Comparison of ENCODE assay signal across 22 cellular contexts in genomic region chr18:59114160-59114559, GRCh38. TPM values are rescaled to one million over a fixed set of nuclear protein-coding genes. Genes with fewer than 3 reads are reported as not detected.
DNase-seq lines count a peak whose midpoint lies in the region; ATAC-seq and TF ChIP-seq lines count a peak whose summit lies in the region.
"Had no signal": no experiment of that assay in that cellular context is flagged by ENCODE, and none has a peak within 500 bp of the region (broad histone marks: within the 10 kb centered on the region; RNA-seq: fewer than 3 reads in every experiment).

No MANE protein-coding gene starts in this region.

- H3K27me3 ChIP-seq in SK-N-SH (ENCODE audit: insufficient read depth) (no peaks in the 10 kb centered on the region), IMR-90 (ENCODE audit: control insufficient read depth, insufficient read depth, low read length) (peaks cover 28% of the 10 kb centered on the region), gastrocnemius medialis (peaks cover 0 to 17% (median 14%) of the 10 kb centered on the region in 3 donors), Karpas-422 (ENCODE audit: low read length) (no peaks in the 10 kb centered on the region)

- H3F3A ChIP-seq in SK-N-SH (replicated peaks; ENCODE audit: insufficient read depth) = peaks cover under 1% of the 10 kb centered on the region

- CTCF ChIA-PET in SK-N-SH (lab: Yijun Ruan, JAX) (interaction anchor here (3.0 kb wide), 1 partner anchor 30 kb away, joined by 11 read pairs; no protein-coding TSS in a partner anchor), IMR-90 (lab: Yijun Ruan, JAX) (no interaction called here)

- no TSS peak for BruUV-seq in IMR-90 (replicated peaks; lab: Mats Ljungman, UMichigan)

- H3K4ac ChIP-seq in IMR-90 (ENCODE audit: low read depth, low read length) = no peak overlapping the region

- ATAC-seq in SK-N-SH treated with all-trans-retinoic acid at 6 μM for 48 hours (peak; percentile 80), IMR-90 (ENCODE audit: low read depth) (no peak), GM18519 (IDR thresholded peaks at IDR 0.05; ENCODE audit: low FRiP score, unreplicated experiment) (no peak), gastrocnemius medialis (no peak)
- ATAC-seq: GM12878, Right ventricle myocardium inferior, T-helper 17 cell had no signal

- POLR2A ChIA-PET in SK-N-SH (lab: Yijun Ruan, JAX) = no interaction called here
- POLR2A ChIA-PET in IMR-90 (lab: Charles Lee; ENCODE audit: unreplicated experiment) = no interaction called here

- no peak overlapping the region for H2BK20ac ChIP-seq in IMR-90 (ENCODE audit: low read depth, low read length)

- H3K18ac ChIP-seq in IMR-90 (ENCODE audit: low read depth, low read length) = no peak overlapping the region

- H3K4me2 ChIP-seq in SK-N-SH (no peak overlapping the region), IMR-90 (ENCODE audit: low read depth, low read length) (no peak overlapping the region), Karpas-422 (ENCODE audit: low read depth, low read length, poor library complexity, severe bottlenecking) (no peak overlapping the region)

- H3K27ac ChIP-seq in SK-N-SH (ENCODE audit: low read depth in 2 of 2, low read length in 1 of 2) = no peak overlapping the region; a peak in 1 of 4 replicates
- no peak overlapping the region for H3K27ac ChIP-seq in IMR-90 (ENCODE audit: insufficient read depth, low read length)
- no peak overlapping the region for H3K27ac ChIP-seq in gastrocnemius medialis
- H3K27ac ChIP-seq in Karpas-422 (ENCODE audit: low read length) = no peak overlapping the region
- H3K27ac ChIP-seq: 22Rv1, C4-2B, SJSA1 had no signal

- no peak overlapping the region for H3K9ac ChIP-seq in SK-N-SH
- no peak overlapping the region for H3K9ac ChIP-seq in IMR-90 (ENCODE audit: low read depth, low read length)
- no peak overlapping the region for H3K9ac ChIP-seq in Karpas-422 (ENCODE audit: low read length)

- no peak overlapping the region for H4K91ac ChIP-seq in IMR-90 (ENCODE audit: insufficient read depth, low read depth, low read length)

- H4K20me1 ChIP-seq in SK-N-SH (ENCODE audit: insufficient read depth) (no peaks in the 10 kb centered on the region), IMR-90 (ENCODE audit: insufficient read depth, low read length) (no peaks in the 10 kb centered on the region), Karpas-422 (ENCODE audit: insufficient read depth, low read depth, low read length) (no peaks in the 10 kb centered on the region)

- dilution Hi-C loops in IMR-90 (cut with HindIII; ENCODE audit: low sequenced_read_pairs, unreplicated experiment) = no loop called here

- H3K79me2 ChIP-seq in SK-N-SH (ENCODE audit: insufficient read depth) (no peaks in the 10 kb centered on the region), Karpas-422 (ENCODE audit: low read length) (no peaks in the 10 kb centered on the region)

- TF ChIP-seq POLR2A in IMR-90 (IDR thresholded peaks at IDR 0.05; ENCODE audit: low read depth, low read length) = no peak
- no peak for TF ChIP-seq POLR2A in gastrocnemius medialis (IDR thresholded peaks at IDR 0.05)

- H3K56ac ChIP-seq in IMR-90 (ENCODE audit: extremely low read depth, insufficient read depth, low read length) = no peak overlapping the region

- no peak overlapping the region; the same call in 1 of the 2 replicates for H3K23ac ChIP-seq in IMR-90 (ENCODE audit: low read depth, low read length)

- in situ Hi-C loops in IMR-90 (cut with MboI; ENCODE audit: low sequenced_read_pairs) (no loop called here), gastrocnemius medialis (cut with MboI; ENCODE audit: low sequenced_read_pairs in 4 of 4) (no loop called here)

- DNase-seq in SK-N-SH (no peak), IMR-90 (peak; percentile 14), choroid plexus epithelial cell (ENCODE audit: low read depth) (peak; percentile 9), gastrocnemius medialis (no peak), Karpas-422 (no peak)
- no peak for DNase-seq in activated CD4-positive, alpha-beta T cell treated with anti-CD3 and anti-CD28 coated beads for 48 hours
- DNase-seq: Calu3; CD8-positive, alpha-beta memory T cell; MV-4-11; NCI-H1694; NCI-H2081; NCI-H2171; NCI-H524 treated with DMSO at 0.1 percent for 48 hours; OCI-M1; T-helper 17 cell had no signal

- H3K14ac ChIP-seq in IMR-90 (replicated peaks; ENCODE audit: low read depth, low read length) = no peak overlapping the region

- H2AFZ ChIP-seq in SK-N-SH (ENCODE audit: low read depth) (no peak overlapping the region), IMR-90 (replicated peaks; ENCODE audit: low read length, poor library complexity) (no peak overlapping the region), Karpas-422 (ENCODE audit: low read length) (no peak overlapping the region)

- no peak overlapping the region for H2BK15ac ChIP-seq in IMR-90 (ENCODE audit: low read depth, low read length)

- peaks cover 6 to 13% of the 10 kb centered on the region in 2 experiments; a peak in 3 of 4 replicates for H3K4me1 ChIP-seq in SK-N-SH (ENCODE audit: control insufficient read depth in 1 of 2, insufficient read depth in 2 of 2, low read depth in 1 of 2, low read length in 1 of 2)
- H3K4me1 ChIP-seq in IMR-90 (ENCODE audit: control insufficient read depth, insufficient read depth, low read length) = no peaks in the 10 kb centered on the region
- no peaks in the 10 kb centered on the region for H3K4me1 ChIP-seq in gastrocnemius medialis
- H3K4me1 ChIP-seq in Karpas-422 (ENCODE audit: low read length) = no peaks in the 10 kb centered on the region
- H3K4me1 ChIP-seq: SJSA1 had no signal

- H4K8ac ChIP-seq in IMR-90 (ENCODE audit: low read depth in 2 of 2, low read length in 2 of 2) = no peak overlapping the region

- no peaks in the 10 kb centered on the region for H3K9me3 ChIP-seq in SK-N-SH
- H3K9me3 ChIP-seq in IMR-90 (ENCODE audit: control insufficient read depth, insufficient read depth, low read length) = no peaks in the 10 kb centered on the region
- H3K9me3 ChIP-seq in gastrocnemius medialis = no peaks in the 10 kb centered on the region
- no peaks in the 10 kb centered on the region for H3K9me3 ChIP-seq in Karpas-422 (ENCODE audit: low read length)

- H3K9me1 ChIP-seq in IMR-90 (ENCODE audit: insufficient read depth, low read length) = no peaks in the 10 kb centered on the region

- H3K4me3 ChIP-seq in SK-N-SH (ENCODE audit: low read depth in 2 of 2, low read length in 1 of 2) = no peak overlapping the region
- no peak overlapping the region for H3K4me3 ChIP-seq in IMR-90 (ENCODE audit: insufficient read depth, low read depth, low read length)
- no peak overlapping the region for H3K4me3 ChIP-seq in choroid plexus epithelial cell (ENCODE audit: low read depth, low read length)
- H3K4me3 ChIP-seq in gastrocnemius medialis = no peak overlapping the region
- no peak overlapping the region for H3K4me3 ChIP-seq in Karpas-422 (ENCODE audit: low read length)
- H3K4me3 ChIP-seq: GM12878, SJSA1 had no signal

- H3K9me2 ChIP-seq in SK-N-SH (no peaks in the 10 kb centered on the region), Karpas-422 (replicated peaks; ENCODE audit: insufficient read depth, low read length) (no peaks in the 10 kb centered on the region)

- no peak overlapping the region for H2BK5ac ChIP-seq in IMR-90 (ENCODE audit: low read depth, low read length, poor library complexity, severe bottlenecking)

- no peak overlapping the region for H4K5ac ChIP-seq in IMR-90 (ENCODE audit: low read depth, low read length)

- H2AK9ac ChIP-seq in IMR-90 (replicated peaks; ENCODE audit: low read depth, low read length, poor library complexity) = no peak overlapping the region

- TF ChIP-seq EP300 in SK-N-SH (IDR thresholded peaks at IDR 0.05; ENCODE audit: borderline replicate concordance in 1 of 2, low read depth in 1 of 2, low read length in 1 of 2) = no peak

- intact Hi-C loops in IMR-90 (cut with micrococcal nuclease) = no loop called here
- intact Hi-C loops in gastrocnemius medialis (cut with DNase I; ENCODE audit: low total_unique reads) = no loop called here

- no peaks in the 10 kb centered on the region for H3K79me1 ChIP-seq in IMR-90 (ENCODE audit: low read depth in 1 of 2, low read length in 2 of 2)

- H2AK5ac ChIP-seq in IMR-90 (ENCODE audit: low read depth, low read length) = no peak overlapping the region

- no peak overlapping the region for H2BK120ac ChIP-seq in IMR-90 (ENCODE audit: low read depth, low read length)

- no peak for TF ChIP-seq RAD21 in SK-N-SH (IDR thresholded peaks at IDR 0.05; ENCODE audit: low read length)
- TF ChIP-seq RAD21 in IMR-90 (IDR thresholded peaks at IDR 0.05; ENCODE audit: low read length) = no peak

- TF ChIP-seq CTCF in SK-N-SH (IDR thresholded peaks at IDR 0.05) (no peak), IMR-90 (conservative IDR thresholded peaks at IDR 0.05; ENCODE audit: low read depth, low read length) (no peak), choroid plexus epithelial cell (conservative IDR thresholded peaks at IDR 0.05; ENCODE audit: low read depth, low read length) (no peak), gastrocnemius medialis (IDR thresholded peaks at IDR 0.05 in 4 of 5, conservative IDR thresholded peaks at IDR 0.05 in 1 of 5) (no peak)

- H3K36me3 ChIP-seq in SK-N-SH (replicated peaks in 1 of 2; ENCODE audit: control insufficient read depth in 1 of 2, insufficient read depth in 2 of 2, low read length in 1 of 2) = no peaks in the 10 kb centered on the region
- no peaks in the 10 kb centered on the region for H3K36me3 ChIP-seq in IMR-90 (ENCODE audit: control insufficient read depth, insufficient read depth, low read length)
- no peaks in the 10 kb centered on the region for H3K36me3 ChIP-seq in gastrocnemius medialis
- no peaks in the 10 kb centered on the region for H3K36me3 ChIP-seq in Karpas-422 (ENCODE audit: insufficient read depth, low read length)
- H3K36me3 ChIP-seq: SJSA1 had no signal

TF ChIP-seq in SK-N-SH treated with all-trans-retinoic acid at 6 μM for 48 hours, 23 proteins besides CTCF, POLR2A, EP300 and RAD21 (continues in another document):
- TF ChIP-seq TOX (CRISPR knock-in tag; IDR thresholded peaks at IDR 0.05; ENCODE audit: borderline replicate concordance) (no peak), ARNTL (CRISPR knock-in tag; IDR thresholded peaks at IDR 0.05; ENCODE audit: borderline replicate concordance, low read depth) (no peak)

TF ChIP-seq in SK-N-SH, 30 proteins besides CTCF, POLR2A, EP300 and RAD21 (continues in another document):
- TF ChIP-seq NFIC (IDR thresholded peaks at IDR 0.05; ENCODE audit: borderline replicate concordance) (no peak), SIN3A (IDR thresholded peaks at IDR 0.05; ENCODE audit: borderline replicate concordance, low read depth, low read length) (no peak)

TF ChIP-seq in IMR-90, 13 proteins besides CTCF, POLR2A, EP300 and RAD21 (continues in another document):
- no peak for TF ChIP-seq FOS (IDR thresholded peaks at IDR 0.05; ENCODE audit: low read depth, low read length)
- no peak for TF ChIP-seq CHD1 (IDR thresholded peaks at IDR 0.05; ENCODE audit: low read depth, low read length)

RNA-seq across cellular contexts. Expression of gene SEC11C, which starts 25.5 kb away (rescaled TPM):
- polyA plus RNA-seq in SK-N-SH (2012; rRNA removed) (19.0 and 21.7 TPM in 2 replicates), IMR-90 (2012; rRNA removed) (11.9 and 14.4 TPM in 2 replicates)
- 18.7 and 32.0 TPM in 2 replicates for polyA plus RNA-seq in SK-N-SH (2012; cell fraction: cytosol; rRNA removed)
- 8.4 and 8.9 TPM in 2 replicates for polyA plus RNA-seq in SK-N-SH (2012; cell fraction: nucleus; rRNA removed)
- total RNA-seq in IMR-90 (2012; rRNA removed) (8.9 and 10.6 TPM in 2 replicates), gastrocnemius medialis (10 to 100 TPM in 3 of 4 donors, 1 to 10 TPM in 1; 7.7 to 17.1 (median 13.1) TPM)
- polyA plus RNA-seq in IMR-90 (2012; cell fraction: cytosol; rRNA removed) = 4.4 and 8.9 TPM in 2 replicates
- 1.9 and 2.9 TPM in 2 replicates for polyA plus RNA-seq in IMR-90 (2012; cell fraction: nucleus; rRNA removed; ENCODE audit: low replicate concordance)
- 105 and 164 TPM in 2 replicates for total RNA-seq in Karpas-422 (2014; rRNA removed; shearing (Covaris generic); ENCODE audit: low replicate concordance)

Comparison
In these comparisons a context has a peak if more than half of its experiments do, and no peak if none do; other contexts are left out.
1. DNase-seq: peak in IMR-90 (single experiment) and choroid plexus epithelial cell (single experiment); none in SK-N-SH (single experiment), activated CD4-positive, alpha-beta T cell treated with anti-CD3 and anti-CD28 coated beads for 48 hours (single experiment), gastrocnemius medialis (0 of 2) and Karpas-422 (single experiment).